24 cellular contexts compared by ENCODE assay signal in genomic region chr6:113830140-113830539, GRCh38.
"Had no signal": no experiment of that assay in that cellular context is flagged by ENCODE, and none has a peak within 500 bp of the region (broad histone marks: within the 10 kb centered on the region; RNA-seq: fewer than 3 reads in every experiment).

No MANE protein-coding gene starts in this region.

- H3K27ac ChIP-seq: brain microvascular endothelial cell, left ventricle myocardium inferior, ovary, prostate gland, spleen, WERI-Rb-1 had no signal

- H3K4me3 Mint-ChIP-seq: activated CD4-positive, alpha-beta memory T cell treated with anti-CD3 and anti-CD28 coated beads, Interleukin-2, amount 10 ng/mL, durations not matched to agents 7 days and 5 days; activated CD4-positive, alpha-beta T cell treated with anti-CD3 and anti-CD28 coated beads, Interleukin-2, amount 10 ng/mL, durations not matched to agents 24 days and 14 days; activated T-cell treated with anti-CD3 and anti-CD28 coated beads, Interleukin-2, amount 50 U/mL, for 4 hours; endodermal cell; naive B cell; nephron progenitor cell; T-helper 1 cell treated with Interleukin-12 subunit alpha and Interleukin-12 subunit beta and Interleukin-4 antibody, amounts not matched to agents 30 μg/mL and 1 μg/mL, for 36 hours had no signal

- H3K36me3 Mint-ChIP-seq: activated naive CD4-positive, alpha-beta T cell treated with anti-CD3 and anti-CD28 coated beads, Interleukin-2, amount 50 U/mL, for 72 hours; naive B cell had no signal

- H3K27me3 ChIP-seq: brain microvascular endothelial cell, ovary, spleen, tibial nerve had no signal

- H3K9me3 ChIP-seq: left ventricle myocardium inferior, ovary, prostate gland, spleen, tibial nerve had no signal

- ATAC-seq: activated naive CD4-positive, alpha-beta T cell treated with anti-CD3 and anti-CD28 coated beads, Interleukin-2, amount 50 U/mL, for 72 hours; activated T-cell treated with anti-CD3 and anti-CD28 coated beads, Interleukin-2, amount 50 U/mL, for 4 hours; esophagus mucosa; right cardiac atrium had no signal

- H3K4me1 ChIP-seq: prostate gland, spleen had no signal

- H3K27ac Mint-ChIP-seq: activated CD4-positive, alpha-beta memory T cell treated with anti-CD3 and anti-CD28 coated beads, Interleukin-2, amount 10 ng/mL, durations not matched to agents 7 days and 5 days; activated CD4-positive, alpha-beta T cell treated with anti-CD3 and anti-CD28 coated beads, Interleukin-2, amount 10 ng/mL, durations not matched to agents 24 days and 14 days; activated naive CD4-positive, alpha-beta T cell treated with anti-CD3 and anti-CD28 coated beads, Interleukin-2, amount 50 U/mL, for 72 hours; activated T-helper 2 cell treated with anti-CD3 and anti-CD28 coated beads, Interferon-gamma antibody, Interleukin-2, Interleukin-4, amounts not matched to agents 10 μg/mL and 5 μg/mL and 100 μg/mL, durations not matched to agents 14 hours and 24 hours and 36 hours; endodermal cell; nephron progenitor cell; T-helper 1 cell treated with Interleukin-12 subunit alpha and Interleukin-12 subunit beta and Interleukin-4 antibody, amounts not matched to agents 30 μg/mL and 1 μg/mL, for 36 hours had no signal

- H3K4me3 ChIP-seq: left ventricle myocardium inferior, lung, ovary, prostate gland, spleen, tibial nerve had no signal

- H3K36me3 ChIP-seq: brain microvascular endothelial cell, left ventricle myocardium inferior, ovary, prostate gland, spleen, tibial nerve, WERI-Rb-1 had no signal

- DNase-seq: activated CD4-positive, alpha-beta memory T cell treated with anti-CD3 and anti-CD28 coated beads, Interleukin-2, amount 10 ng/mL, durations not matched to agents 7 days and 5 days; activated CD4-positive, alpha-beta T cell treated with anti-CD3 and anti-CD28 coated beads, Interleukin-2, amount 10 ng/mL, durations not matched to agents 24 days and 14 days; activated CD4-positive, CD25-positive, alpha-beta regulatory T cell treated with anti-CD3 and anti-CD28 coated beads, Interleukin-2, amount 50 U/mL, for 72 hours; activated T-cell treated with anti-CD3 and anti-CD28 coated beads, Interleukin-2, amount 50 U/mL, for 4 hours; anterior cingulate cortex; endodermal cell; left ventricle myocardium inferior; naive B cell; nephron progenitor cell; ovary; right cardiac atrium; spleen; stimulated activated naive CD4-positive, alpha-beta T cell treated with Interleukin-2 at 50 U/mL for 16 hours; SW 1271; T1000; WERI-Rb-1 had no signal

- H3K4me1 Mint-ChIP-seq: activated CD4-positive, alpha-beta memory T cell treated with anti-CD3 and anti-CD28 coated beads, Interleukin-2, amount 10 ng/mL, durations not matched to agents 7 days and 5 days; activated CD4-positive, alpha-beta T cell treated with anti-CD3 and anti-CD28 coated beads, Interleukin-2, amount 10 ng/mL, durations not matched to agents 24 days and 14 days had no signal

- H3K9me3 Mint-ChIP-seq: activated CD4-positive, alpha-beta memory T cell treated with anti-CD3 and anti-CD28 coated beads, Interleukin-2, amount 10 ng/mL, durations not matched to agents 7 days and 5 days; activated CD4-positive, alpha-beta T cell treated with anti-CD3 and anti-CD28 coated beads, Interleukin-2, amount 10 ng/mL, durations not matched to agents 24 days and 14 days; activated naive CD4-positive, alpha-beta T cell treated with anti-CD3 and anti-CD28 coated beads, Interleukin-2, amount 50 U/mL, for 72 hours; activated T-cell treated with anti-CD3 and anti-CD28 coated beads, Interleukin-2, amount 50 U/mL, for 4 hours; activated T-helper 2 cell treated with anti-CD3 and anti-CD28 coated beads, Interferon-gamma antibody, Interleukin-2, Interleukin-4, amounts not matched to agents 10 μg/mL and 5 μg/mL and 100 μg/mL, durations not matched to agents 14 hours and 24 hours and 36 hours; endodermal cell; nephron progenitor cell; T-helper 1 cell treated with Interleukin-12 subunit alpha and Interleukin-12 subunit beta and Interleukin-4 antibody, amounts not matched to agents 30 μg/mL and 1 μg/mL, for 36 hours had no signal
